Comparison of ENCODE assay signal across 12 cellular contexts in genomic region chr7:100400656-100401055, GRCh38. TPM values are rescaled to one million over a fixed set of nuclear protein-coding genes. Genes with fewer than 3 reads are reported as not detected.
A peak's percentile ranks its signal among the peaks of the same experiment; 100 is the strongest.
DNase-seq lines count a peak whose midpoint lies in the region; ATAC-seq, FAIRE-seq and TF ChIP-seq lines count a peak whose summit lies in the region.
"Had no signal": no experiment of that assay in that cellular context is flagged by ENCODE, and none has a peak within 500 bp of the region (broad histone marks: within the 10 kb centered on the region; RNA-seq: fewer than 3 reads in every experiment).

No MANE protein-coding gene starts in this region.

- H3K27ac Mint-ChIP-seq in activated CD4-positive, alpha-beta memory T cell treated with anti-CD3 and anti-CD28 coated beads for 36 hours: no peak overlapping the region
- H3K27ac Mint-ChIP-seq: activated naive CD4-positive, alpha-beta T cell treated with anti-CD3 and anti-CD28 coated beads, Interleukin-2, amount 50 U/mL, for 24 hours; memory B cell had no signal

- ATAC-seq in HG03460 (IDR thresholded peaks at IDR 0.05; ENCODE audit: unreplicated experiment): no peak
- ATAC-seq in HG02840 (IDR thresholded peaks at IDR 0.05; ENCODE audit: low FRiP score, unreplicated experiment): no peak
- no peak for ATAC-seq in HG03139 (IDR thresholded peaks at IDR 0.05; ENCODE audit: unreplicated experiment)
- ATAC-seq: esophagus mucosa had no signal

- H3K4me3 Mint-ChIP-seq in activated CD4-positive, alpha-beta memory T cell treated with anti-CD3 and anti-CD28 coated beads for 36 hours: no peak overlapping the region
- H3K4me3 Mint-ChIP-seq: activated naive CD4-positive, alpha-beta T cell treated with anti-CD3 and anti-CD28 coated beads, Interleukin-2, amount 50 U/mL, for 24 hours; memory B cell had no signal

- H3F3A ChIP-seq in DOHH2 (ENCODE audit: control insufficient read depth, insufficient read depth): no peaks in the 10 kb centered on the region

- DNase-seq in HEK293T (ENCODE audit: extremely low spot score) (peak; percentile 61), islet precursor cell (peak; percentile 85), kidney (no peak)
- DNase-seq in activated CD4-positive, alpha-beta memory T cell treated with anti-CD3 and anti-CD28 coated beads for 36 hours: peak; percentile 43
- DNase-seq: DMS79 had no signal

- no peaks in the 10 kb centered on the region for H3K36me3 Mint-ChIP-seq in activated CD4-positive, alpha-beta memory T cell treated with anti-CD3 and anti-CD28 coated beads for 36 hours

- H3K27me3 Mint-ChIP-seq in activated CD4-positive, alpha-beta memory T cell treated with anti-CD3 and anti-CD28 coated beads for 36 hours: peaks cover 16% of the 10 kb centered on the region
- H3K27me3 Mint-ChIP-seq: activated naive CD4-positive, alpha-beta T cell treated with anti-CD3 and anti-CD28 coated beads, Interleukin-2, amount 50 U/mL, for 24 hours; memory B cell had no signal

- H3K9me3 ChIP-seq in DOHH2 (ENCODE audit: control insufficient read depth, insufficient read depth, low read length): no peaks in the 10 kb centered on the region
- H3K9me3 ChIP-seq in kidney (ENCODE audit: control insufficient read depth in 1 of 2, low read length in 2 of 2): no peaks in the 10 kb centered on the region

- no peaks in the 10 kb centered on the region for H3K79me2 ChIP-seq in DOHH2 (ENCODE audit: control insufficient read depth, low read length)

- H3K4me1 ChIP-seq in DOHH2 (ENCODE audit: control insufficient read depth, low read length): peaks cover 30% of the 10 kb centered on the region
- no peaks in the 10 kb centered on the region for H3K4me1 ChIP-seq in kidney (ENCODE audit: control insufficient read depth in 1 of 2, insufficient read depth in 1 of 2, low read depth in 1 of 2, low read length in 2 of 2)

- no peaks in the 10 kb centered on the region for H3K27me3 ChIP-seq in DOHH2 (ENCODE audit: control insufficient read depth, low read length)

- H3K9ac ChIP-seq in kidney (ENCODE audit: low read length in 2 of 2): no peak overlapping the region

- no peak overlapping the region for H3K4me3 ChIP-seq in DOHH2 (ENCODE audit: low read length)
- no peak overlapping the region for H3K4me3 ChIP-seq in kidney (ENCODE audit: low read length in 2 of 2)

- H4K20me1 ChIP-seq in DOHH2 (ENCODE audit: control insufficient read depth, insufficient read depth, low read depth, low read length): no peaks in the 10 kb centered on the region

- CTCF ChIA-PET in HEK293T (lab: Yijun Ruan, JAX): interaction anchor here (0.5 kb wide), 1 partner anchor 65 kb away, joined by 3 read pairs; no protein-coding TSS in a partner anchor
- CTCF ChIA-PET in activated CD4-positive, alpha-beta memory T cell treated with anti-CD3 and anti-CD28 coated beads for 36 hours (lab: Charles Lee): interaction anchor here (1.0 kb wide), 1 partner anchor 54 kb away, joined by 3 read pairs; no protein-coding TSS in a partner anchor

- H3K36me3 ChIP-seq in DOHH2 (ENCODE audit: control insufficient read depth, low read length) (no peaks in the 10 kb centered on the region), kidney (ENCODE audit: control insufficient read depth in 1 of 2, insufficient read depth in 2 of 2, low read length in 2 of 2) (no peaks in the 10 kb centered on the region)

- H3K4me1 Mint-ChIP-seq in activated CD4-positive, alpha-beta memory T cell treated with anti-CD3 and anti-CD28 coated beads for 36 hours (ENCODE audit: low read depth): peaks cover 23% of the 10 kb centered on the region

- TF ChIP-seq CTCF in DOHH2 (IDR thresholded peaks at IDR 0.05; ENCODE audit: low read depth, low read length, poor library complexity, severe bottlenecking) (peak; percentile 63), kidney (IDR thresholded peaks at IDR 0.05; ENCODE audit: borderline replicate concordance, extremely low read depth, insufficient read depth) (no peak)

- FAIRE-seq in kidney (lab: Jason Lieb, UNC): no peak

- POLR2A ChIA-PET in HEK293T (lab: Yijun Ruan, JAX): interaction anchor here (4.7 kb wide), 1 partner anchor 29 kb away, joined by 20 read pairs; the partner anchor contains the start of genes MEPCE and ZCWPW1
- POLR2A ChIA-PET in activated CD4-positive, alpha-beta memory T cell treated with anti-CD3 and anti-CD28 coated beads for 36 hours (lab: Charles Lee): no interaction called here

- no peaks in the 10 kb centered on the region for H3K9me3 Mint-ChIP-seq in activated CD4-positive, alpha-beta memory T cell treated with anti-CD3 and anti-CD28 coated beads for 36 hours
- H3K9me3 Mint-ChIP-seq: activated naive CD4-positive, alpha-beta T cell treated with anti-CD3 and anti-CD28 coated beads, Interleukin-2, amount 50 U/mL, for 24 hours; memory B cell had no signal

- H3K27ac ChIP-seq in DOHH2 (ENCODE audit: low read depth, low read length) (no peak overlapping the region), kidney (ENCODE audit: low read depth in 2 of 2, low read length in 2 of 2) (no peak overlapping the region)

- H3K9me2 ChIP-seq in DOHH2 (replicated peaks; ENCODE audit: control insufficient read depth, low read length): no peaks in the 10 kb centered on the region

- H3K4me2 ChIP-seq in DOHH2 (ENCODE audit: low read length): no peak overlapping the region

- intact Hi-C loops in activated CD4-positive, alpha-beta memory T cell treated with anti-CD3 and anti-CD28 coated beads for 36 hours (cut with micrococcal nuclease): no loop called here
- intact Hi-C loops in kidney (cut with DNase I): no loop called here

TF ChIP-seq in HEK293T, 16 proteins besides CTCF, POLR2A, EP300 and RAD21:
- TF ChIP-seq HDGF (IDR thresholded peaks at IDR 0.05; ENCODE audit: borderline replicate concordance) (no peak), FOXA1 (IDR thresholded peaks at IDR 0.05) (no peak), L3MBTL2 (conservative IDR thresholded peaks at IDR 0.05) (no peak), BHLHE40 (IDR thresholded peaks at IDR 0.05; ENCODE audit: borderline replicate concordance) (no peak), ZNF384 (IDR thresholded peaks at IDR 0.05) (no peak), NFRKB (IDR thresholded peaks at IDR 0.05) (no peak), CTBP1 (IDR thresholded peaks at IDR 0.05; ENCODE audit: borderline replicate concordance) (no peak), PKNOX1 (IDR thresholded peaks at IDR 0.05) (no peak), TARDBP (IDR thresholded peaks at IDR 0.05) (no peak), LEF1 (IDR thresholded peaks at IDR 0.05; ENCODE audit: borderline replicate concordance) (no peak), FOXM1 (IDR thresholded peaks at IDR 0.05; ENCODE audit: borderline replicate concordance) (no peak), ARNT (IDR thresholded peaks at IDR 0.05) (no peak), SP1 (IDR thresholded peaks at IDR 0.05) (no peak), FOXK2 (IDR thresholded peaks at IDR 0.05) (no peak), SUZ12 (IDR thresholded peaks at IDR 0.05) (no peak), ELF4 (IDR thresholded peaks at IDR 0.05) (no peak)

RNA-seq across cellular contexts. Expression of gene PILRA, which starts 27.4 kb away (rescaled TPM):
- under 1 TPM; 0.31 to 0.76 TPM for total RNA-seq in activated CD4-positive, alpha-beta memory T cell treated with anti-CD3 and anti-CD28 coated beads for 36 hours
- total RNA-seq in kidney: 18.8 TPM
- polyA plus RNA-seq in kidney (ENCODE audit: insufficient read depth, low read depth, low replicate concordance): 15.4 TPM

RNA-seq across cellular contexts. Expression of gene ZCWPW1, which starts 27.8 kb away (rescaled TPM):
- total RNA-seq in activated CD4-positive, alpha-beta memory T cell treated with anti-CD3 and anti-CD28 coated beads for 36 hours: 1 to 10 TPM; 3.9 to 4.0 TPM
- total RNA-seq in kidney: 3.0 TPM
- 7.9 TPM for polyA plus RNA-seq in kidney (ENCODE audit: insufficient read depth, low read depth, low replicate concordance)

RNA-seq across cellular contexts. Expression of gene MEPCE, which starts 29.0 kb away (rescaled TPM):
- 10 to 100 TPM; 41.3 to 42.0 TPM for total RNA-seq in activated CD4-positive, alpha-beta memory T cell treated with anti-CD3 and anti-CD28 coated beads for 36 hours
- total RNA-seq in kidney: 47.2 TPM
- 33.4 TPM for polyA plus RNA-seq in kidney (ENCODE audit: insufficient read depth, low read depth, low replicate concordance)

RNA-seq across cellular contexts. Expression of gene PPP1R35, which starts 35.6 kb away (rescaled TPM):
- 10 to 100 TPM; 76.0 to 76.5 TPM for total RNA-seq in activated CD4-positive, alpha-beta memory T cell treated with anti-CD3 and anti-CD28 coated beads for 36 hours
- 41.7 TPM for total RNA-seq in kidney
- polyA plus RNA-seq in kidney (ENCODE audit: insufficient read depth, low read depth, low replicate concordance): 40.2 TPM

RNA-seq across cellular contexts. Expression of gene PILRB, which starts 42.7 kb away (rescaled TPM):
- total RNA-seq in activated CD4-positive, alpha-beta memory T cell treated with anti-CD3 and anti-CD28 coated beads for 36 hours: 10 to 100 TPM; 27.4 to 30.2 TPM
- 76.4 TPM for total RNA-seq in kidney
- 45.0 TPM for polyA plus RNA-seq in kidney (ENCODE audit: insufficient read depth, low read depth, low replicate concordance)

Comparison
In these comparisons a context has a peak if more than half of its experiments do, and no peak if none do; other contexts are left out.
1. RNA of gene PILRA, which starts 27.4 kb away (total RNA-seq): 18.8 TPM in kidney (single experiment); 0.31 to 0.76 TPM in activated CD4-positive, alpha-beta memory T cell treated with anti-CD3 and anti-CD28 coated beads for 36 hours; every median in the first group is over 10 times any median in the second.